ENCODE assay signal across 8 cellular contexts in the genomic region with DNA sequence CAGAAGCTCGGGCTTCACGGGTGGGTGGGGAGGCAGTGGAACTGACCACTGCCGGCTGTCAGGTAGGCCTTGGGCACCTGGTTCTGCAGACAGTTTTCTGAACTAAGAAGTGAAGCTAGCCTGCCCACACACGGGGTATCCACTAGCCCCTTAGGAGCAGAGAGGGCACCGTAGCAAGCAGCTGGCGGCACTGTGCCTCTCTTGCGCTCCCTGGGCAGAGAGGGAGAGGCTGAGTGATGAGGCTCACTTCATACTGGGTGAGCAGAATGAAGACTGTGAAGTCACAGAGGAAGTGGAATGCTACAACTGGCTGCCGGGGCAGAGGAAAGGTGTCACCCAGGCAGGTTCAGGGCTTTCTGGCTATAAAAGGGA. TPM values are rescaled to one million over a fixed set of nuclear protein-coding genes. Genes with fewer than 3 reads are reported as not detected.
DNase-seq lines count a peak whose midpoint lies in the region; TF ChIP-seq lines count a peak whose summit lies in the region.

No MANE protein-coding gene starts in this region.

- no peaks in the 10 kb centered on the region for H3K27me3 ChIP-seq in SJCRH30
- no peaks in the 10 kb centered on the region for H3K27me3 ChIP-seq in brain microvascular endothelial cell (replicated peaks)

- DNase-seq in SJCRH30, result no peak
- no peak for DNase-seq in brain microvascular endothelial cell
- DNase-seq in neural crest cell (ENCODE audit: low read depth, low spot score), result no peak
- no peak for DNase-seq in COLO829 (ENCODE audit: low spot score)
- DNase-seq in NCI-H1417 (lab: John Stamatoyannopoulos, UW), result no peak
- DNase-seq in medulla oblongata (ENCODE audit: extremely low spot score), result no peak
- no peak for DNase-seq in GDM1 (lab: John Stamatoyannopoulos, UW)

- peak overlapping the region; percentile 84 for H3K4me3 ChIP-seq in SJCRH30
- H3K4me3 ChIP-seq in brain microvascular endothelial cell (ENCODE audit: low read depth, low read length), result peak overlapping the region; percentile 61

- peak; percentile 37 for TF ChIP-seq POLR2A in GM10847 (IDR thresholded peaks at IDR 0.05; ENCODE audit: extremely low read depth, insufficient read length)

- H3K4me3 Mint-ChIP-seq in neural crest cell, result peak overlapping the region; percentile 89

- H3K9me3 Mint-ChIP-seq in neural crest cell, result no peaks in the 10 kb centered on the region

- in situ Hi-C loops in brain microvascular endothelial cell (cut with HindIII; ENCODE audit: low pct_ligation_motif_present, low sequenced_read_pairs), result no loop called here

- H3K9me3 ChIP-seq in SJCRH30 (replicated peaks), result no peaks in the 10 kb centered on the region; the same call in 1 of the 2 replicates

- no peak for TF ChIP-seq CTCF in brain microvascular endothelial cell (IDR thresholded peaks at IDR 0.05; ENCODE audit: low read depth, low read length, missing control alignments)
- no peak for TF ChIP-seq CTCF in neural crest cell (conservative IDR thresholded peaks at IDR 0.05)

- peaks cover 16% of the 10 kb centered on the region for H3K36me3 Mint-ChIP-seq in neural crest cell (ENCODE audit: low read depth)

- H3K27ac ChIP-seq in SJCRH30, result no peak overlapping the region
- H3K27ac ChIP-seq in brain microvascular endothelial cell, result no peak overlapping the region

- H3K27me3 Mint-ChIP-seq in neural crest cell (ENCODE audit: low read depth), result peaks cover 37% of the 10 kb centered on the region

- no peak overlapping the region for H3K27ac Mint-ChIP-seq in neural crest cell (ENCODE audit: unreplicated experiment)

- H3K36me3 ChIP-seq in SJCRH30, result peaks cover 20% of the 10 kb centered on the region
- no peaks in the 10 kb centered on the region for H3K36me3 ChIP-seq in brain microvascular endothelial cell (replicated peaks)

- H3K4me1 ChIP-seq in SJCRH30, result peaks cover 4% of the 10 kb centered on the region

- H3K4me1 Mint-ChIP-seq in neural crest cell, result peaks cover 36% of the 10 kb centered on the region

RNA-seq across cellular contexts. Expression of a gene that starts 0.8 kb away (rescaled TPM):
- total RNA-seq in SJCRH30 (2014; rRNA removed; shearing (Covaris generic)), result 26.4 and 27.1 TPM in 2 replicates
- total RNA-seq in neural crest cell, result 24.2 and 25.6 TPM in 2 replicates

RNA-seq across cellular contexts. Expression of a gene that starts 9.7 kb away (rescaled TPM):
- total RNA-seq in SJCRH30 (2014; rRNA removed; shearing (Covaris generic)), result 73.4 and 82.0 TPM in 2 replicates
- total RNA-seq in neural crest cell, result 78.8 and 80.9 TPM in 2 replicates

RNA-seq across cellular contexts. Expression of a gene that starts 20.5 kb away (rescaled TPM):
- total RNA-seq in SJCRH30 (2014; rRNA removed; shearing (Covaris generic)), result 153 and 157 TPM in 2 replicates
- 248 and 250 TPM in 2 replicates for total RNA-seq in neural crest cell

RNA-seq across cellular contexts. Expression of a gene that starts 59.8 kb away (rescaled TPM):
- 59.2 and 59.9 TPM in 2 replicates for total RNA-seq in SJCRH30 (2014; rRNA removed; shearing (Covaris generic))
- 89.8 and 91.1 TPM in 2 replicates for total RNA-seq in neural crest cell
